Comparison of ENCODE assay signal across 31 cellular contexts in genomic region chr9:96510258-96510657, GRCh38.
A peak's percentile ranks its signal among the peaks of the same experiment; 100 is the strongest.
DNase-seq lines count a peak whose midpoint lies in the region; ATAC-seq, FAIRE-seq and TF ChIP-seq lines count a peak whose summit lies in the region.
"Had no signal": no experiment of that assay in that cellular context is flagged by ENCODE, and none has a peak within 500 bp of the region (broad histone marks: within the 10 kb centered on the region; RNA-seq: fewer than 3 reads in every experiment).

No MANE protein-coding gene starts in this region.

- H3K9ac ChIP-seq in MM.1S (ENCODE audit: low read length) = no peak overlapping the region
- H3K9ac ChIP-seq in neural progenitor cell = no peak overlapping the region

- peaks cover 2% of the 10 kb centered on the region for H3K4me1 Mint-ChIP-seq in neural progenitor cell
- no peaks in the 10 kb centered on the region for H3K4me1 Mint-ChIP-seq in MCF 10A (ENCODE audit: insufficient read depth, unreplicated experiment)
- H3K4me1 Mint-ChIP-seq: natural killer cell had no signal

- no peak for ATAC-seq in GM21786 (IDR thresholded peaks at IDR 0.05; ENCODE audit: unreplicated experiment)
- ATAC-seq: A549, esophagus mucosa, natural killer cell had no signal

- BruUV-seq in MCF 10A (replicated peaks; lab: Mats Ljungman, UMichigan) = no TSS peak

- H3K9me2 ChIP-seq in MM.1S (replicated peaks; ENCODE audit: insufficient read depth, low read length) = no peaks in the 10 kb centered on the region

- H2AFZ ChIP-seq in MM.1S (ENCODE audit: low read length) (0 out of 2 replicates have a peak overlapping the region, but pooled peaks have one; percentile 25), neural progenitor cell (replicated peaks) (no peak overlapping the region)

- no peaks in the 10 kb centered on the region for H3K79me2 ChIP-seq in MM.1S (ENCODE audit: low read length)
- no peaks in the 10 kb centered on the region for H3K79me2 ChIP-seq in neural progenitor cell (ENCODE audit: low read depth)

- H3K4me3 Mint-ChIP-seq in neural progenitor cell (no peak overlapping the region), MCF 10A (ENCODE audit: unreplicated experiment) (no peak overlapping the region)
- H3K4me3 Mint-ChIP-seq: activated T-cell treated with anti-CD3 and anti-CD28 coated beads, Interleukin-2, amount 50 U/mL, for 24 hours; natural killer cell; stimulated activated naive CD8-positive, alpha-beta T cell treated with anti-CD3 and anti-CD28 coated beads, Interleukin-15, Interleukin-2, amounts not matched to agents 100 ng/mL and 50 ng/mL, for 24 hours had no signal

- no peaks in the 10 kb centered on the region for H3K27me3 ChIP-seq in MM.1S (replicated peaks; ENCODE audit: insufficient read depth, low read length)
- H3K27me3 ChIP-seq in neural progenitor cell = no peaks in the 10 kb centered on the region
- H3K27me3 ChIP-seq: brain microvascular endothelial cell, ovary had no signal

- H4K20me1 ChIP-seq in MM.1S (ENCODE audit: insufficient read depth, low read length) (no peaks in the 10 kb centered on the region), neural progenitor cell (ENCODE audit: low read depth) (no peaks in the 10 kb centered on the region)

- no peaks in the 10 kb centered on the region for H3K36me3 ChIP-seq in MM.1S (replicated peaks; ENCODE audit: insufficient read depth, low read length)
- H3K36me3 ChIP-seq in neural progenitor cell = no peaks in the 10 kb centered on the region
- H3K36me3 ChIP-seq: brain microvascular endothelial cell, ovary had no signal

- DNase-seq in AG10803 (ENCODE audit: low read depth) (peak; percentile 50), MM.1S (peak; percentile 48), choroid plexus epithelial cell (ENCODE audit: low read depth) (peak; percentile 28), neural progenitor cell (ENCODE audit: low spot score) (no peak), glomerular visceral epithelial cell (ENCODE audit: extremely low spot score) (no peak), GM12892 (ENCODE audit: insufficient read length) (no peak), MCF 10A (ENCODE audit: unreplicated experiment) (no peak)
- DNase-seq: activated CD4-positive, alpha-beta T cell treated with anti-CD3 and anti-CD28 coated beads for 48 hours; activated gamma-delta T cell; activated T-cell treated with anti-CD3 and anti-CD28 coated beads, Interleukin-2, amount 50 U/mL, for 24 hours; brain microvascular endothelial cell; DMS153; HCEC 1CT; natural killer cell; NCI-H1694; NCI-H2171; NCI-H510A treated with DMSO at 0.1 percent for 48 hours; ovary; retina; SHP77; SW 1271; T-helper 9 cell had no signal

- TF ChIP-seq CTCF in AG10803 (conservative IDR thresholded peaks at IDR 0.05; ENCODE audit: low read length) = no peak
- no peak for TF ChIP-seq CTCF in MM.1S (IDR thresholded peaks at IDR 0.05; ENCODE audit: low read length)
- TF ChIP-seq CTCF in choroid plexus epithelial cell (conservative IDR thresholded peaks at IDR 0.05; ENCODE audit: low read depth, low read length) = no peak
- TF ChIP-seq CTCF in neural progenitor cell (IDR thresholded peaks at IDR 0.05) = no peak
- no peak for TF ChIP-seq CTCF in MCF 10A (IDR thresholded peaks at IDR 0.05; ENCODE audit: unreplicated experiment)

- H3K9me3 ChIP-seq in MM.1S (replicated peaks; ENCODE audit: insufficient read depth, low read length) (no peaks in the 10 kb centered on the region), neural progenitor cell (ENCODE audit: low read depth) (no peaks in the 10 kb centered on the region)
- H3K9me3 ChIP-seq: A549, ovary had no signal

- intact Hi-C loops in MCF 10A (cut with micrococcal nuclease) = no loop called here

- H3K27ac Mint-ChIP-seq in neural progenitor cell (no peak overlapping the region), MCF 10A (ENCODE audit: low read depth, unreplicated experiment) (no peak overlapping the region)
- H3K27ac Mint-ChIP-seq: activated T-cell treated with anti-CD3 and anti-CD28 coated beads, Interleukin-2, amount 50 U/mL, for 24 hours; natural killer cell; stimulated activated naive CD8-positive, alpha-beta T cell treated with anti-CD3 and anti-CD28 coated beads, Interleukin-15, Interleukin-2, amounts not matched to agents 100 ng/mL and 50 ng/mL, for 24 hours had no signal

- FAIRE-seq in GM12892 (lab: Jason Lieb, UNC) = no peak
- FAIRE-seq: A549, colon, GM19239, keratinocyte had no signal

- POLR2A ChIA-PET in MCF 10A (lab: Yijun Ruan, JAX) = no interaction called here

- H3K4me2 ChIP-seq in MM.1S (ENCODE audit: low read depth, low read length) (peak overlapping the region; percentile 31; the same call in 1 of the 2 replicates), neural progenitor cell (peak overlapping the region; percentile 42)
- H3K4me2 ChIP-seq: A549 had no signal

- no peak for TF ChIP-seq POLR2A in GM12892 (IDR thresholded peaks at IDR 0.05; ENCODE audit: low read depth, low read length)

- H3F3A ChIP-seq in MM.1S (ENCODE audit: insufficient read depth, low read length) (0 out of 2 replicates have a peak, but pooled peaks cover 4% of the 10 kb centered on the region), neural progenitor cell (ENCODE audit: low read depth) (no peaks in the 10 kb centered on the region)

- no peaks in the 10 kb centered on the region for H3K9me3 Mint-ChIP-seq in neural progenitor cell
- H3K9me3 Mint-ChIP-seq in MCF 10A (ENCODE audit: unreplicated experiment) = no peaks in the 10 kb centered on the region
- H3K9me3 Mint-ChIP-seq: activated T-cell treated with anti-CD3 and anti-CD28 coated beads, Interleukin-2, amount 50 U/mL, for 24 hours; natural killer cell; stimulated activated naive CD8-positive, alpha-beta T cell treated with anti-CD3 and anti-CD28 coated beads, Interleukin-15, Interleukin-2, amounts not matched to agents 100 ng/mL and 50 ng/mL, for 24 hours had no signal

- H3K36me3 Mint-ChIP-seq in neural progenitor cell = peaks cover 17% of the 10 kb centered on the region
- peaks cover 6% of the 10 kb centered on the region for H3K36me3 Mint-ChIP-seq in MCF 10A (ENCODE audit: insufficient read depth, unreplicated experiment)
- H3K36me3 Mint-ChIP-seq: natural killer cell had no signal

- H3K4me1 ChIP-seq in MM.1S (ENCODE audit: low read length) (0 out of 2 replicates have a peak, but pooled peaks cover 5% of the 10 kb centered on the region), neural progenitor cell (peaks cover 11% of the 10 kb centered on the region)
- H3K4me1 ChIP-seq: A549 had no signal

- H3K27ac ChIP-seq in MM.1S (ENCODE audit: low read length) (no peak overlapping the region), neural progenitor cell (peak overlapping the region; percentile 48)
- H3K27ac ChIP-seq: A549, brain microvascular endothelial cell, ovary, VCaP had no signal

- H3K4me3 ChIP-seq in AG10803 (ENCODE audit: low read length) = no peak overlapping the region
- no peak overlapping the region for H3K4me3 ChIP-seq in MM.1S (ENCODE audit: low read length)
- H3K4me3 ChIP-seq in choroid plexus epithelial cell (ENCODE audit: low read depth, low read length) = no peak overlapping the region
- no peak overlapping the region for H3K4me3 ChIP-seq in neural progenitor cell
- H3K4me3 ChIP-seq: A549, ovary, skin epidermis had no signal

- CTCF ChIA-PET in MCF 10A (lab: Yijun Ruan, JAX) = interaction anchor here (0.6 to 0.8 kb wide), 3 partner anchors 19 to 87 kb away, joined by 3 to 4 read pairs (median 3); no protein-coding TSS in a partner anchor

- H3K27me3 Mint-ChIP-seq in neural progenitor cell (ENCODE audit: insufficient read depth, low read depth) (peaks cover 3% of the 10 kb centered on the region), MCF 10A (ENCODE audit: insufficient read depth, unreplicated experiment) (no peaks in the 10 kb centered on the region)
- H3K27me3 Mint-ChIP-seq: activated T-cell treated with anti-CD3 and anti-CD28 coated beads, Interleukin-2, amount 50 U/mL, for 24 hours; stimulated activated naive CD8-positive, alpha-beta T cell treated with anti-CD3 and anti-CD28 coated beads, Interleukin-15, Interleukin-2, amounts not matched to agents 100 ng/mL and 50 ng/mL, for 24 hours had no signal

Comparison
In these comparisons a context has a peak if more than half of its experiments do, and no peak if none do; other contexts are left out.
1. DNase-seq: peak in AG10803 (single experiment), MM.1S (single experiment) and choroid plexus epithelial cell (single experiment); none in neural progenitor cell (single experiment), glomerular visceral epithelial cell (single experiment), GM12892 (single experiment) and MCF 10A (single experiment).